ENCODE assay signal across 17 cellular contexts in genomic region chr4:970046-970745, GRCh38. TPM values are rescaled to one million over a fixed set of nuclear protein-coding genes. Genes with fewer than 3 reads are reported as not detected.
A peak's percentile ranks its signal among the peaks of the same experiment; 100 is the strongest.
DNase-seq lines count a peak whose midpoint lies in the region; ATAC-seq lines count a peak whose summit lies in the region.
"Had no signal": no experiment of that assay in that cellular context is flagged by ENCODE, and none has a peak within 500 bp of the region (broad histone marks: within the 10 kb centered on the region; RNA-seq: fewer than 3 reads in every experiment).

No MANE protein-coding gene starts in this region.

- H3K27ac Mint-ChIP-seq in activated T-cell treated with anti-CD3 and anti-CD28 coated beads, Interleukin-2, amount 50 U/mL, for 24 hours, result peak overlapping the region; percentile 2
- H3K27ac Mint-ChIP-seq in activated CD8-positive, alpha-beta memory T cell treated with anti-CD3 and anti-CD28 coated beads, Interleukin-2, amount 10 ng/mL, durations not matched to agents 7 days and 5 days, result peak overlapping the region; percentile 8
- H3K27ac Mint-ChIP-seq in effector memory CD8-positive, alpha-beta T cell, result peak overlapping the region; percentile 55 to 94

- H3K9me3 Mint-ChIP-seq in activated T-cell treated with anti-CD3 and anti-CD28 coated beads, Interleukin-2, amount 50 U/mL, for 24 hours, result no peaks in the 10 kb centered on the region
- H3K9me3 Mint-ChIP-seq in activated CD8-positive, alpha-beta memory T cell treated with anti-CD3 and anti-CD28 coated beads, Interleukin-2, amount 10 ng/mL, durations not matched to agents 7 days and 5 days (ENCODE audit: low read depth), result no peaks in the 10 kb centered on the region
- H3K9me3 Mint-ChIP-seq in effector memory CD8-positive, alpha-beta T cell, result no peaks in the 10 kb centered on the region

- H3K27me3 Mint-ChIP-seq in activated T-cell treated with anti-CD3 and anti-CD28 coated beads, Interleukin-2, amount 50 U/mL, for 24 hours, result no peaks in the 10 kb centered on the region
- H3K27me3 Mint-ChIP-seq in activated CD8-positive, alpha-beta memory T cell treated with anti-CD3 and anti-CD28 coated beads, Interleukin-2, amount 10 ng/mL, durations not matched to agents 7 days and 5 days, result no peaks in the 10 kb centered on the region
- no peaks in the 10 kb centered on the region for H3K27me3 Mint-ChIP-seq in effector memory CD8-positive, alpha-beta T cell

- peaks cover 16% of the 10 kb centered on the region for H3K4me1 Mint-ChIP-seq in activated T-cell treated with anti-CD3 and anti-CD28 coated beads, Interleukin-2, amount 50 U/mL, for 24 hours (ENCODE audit: low read depth)
- peaks cover 14% of the 10 kb centered on the region for H3K4me1 Mint-ChIP-seq in activated CD8-positive, alpha-beta memory T cell treated with anti-CD3 and anti-CD28 coated beads, Interleukin-2, amount 10 ng/mL, durations not matched to agents 7 days and 5 days
- peaks cover 16 to 23% of the 10 kb centered on the region in 2 donors for H3K4me1 Mint-ChIP-seq in effector memory CD8-positive, alpha-beta T cell (ENCODE audit: low read depth in 2 of 2)

- H3K4me3 Mint-ChIP-seq in activated T-cell treated with anti-CD3 and anti-CD28 coated beads, Interleukin-2, amount 50 U/mL, for 24 hours, result no peak overlapping the region
- H3K4me3 Mint-ChIP-seq in activated CD8-positive, alpha-beta memory T cell treated with anti-CD3 and anti-CD28 coated beads, Interleukin-2, amount 10 ng/mL, durations not matched to agents 7 days and 5 days, result no peak overlapping the region
- H3K4me3 Mint-ChIP-seq in effector memory CD8-positive, alpha-beta T cell, result peak overlapping the region; percentile 45 to 54

- DNase-seq in activated T-cell treated with anti-CD3 and anti-CD28 coated beads, Interleukin-2, amount 50 U/mL, for 24 hours, result no peak
- DNase-seq in activated T-cell treated with anti-CD3 and anti-CD28 coated beads for 4 hours (no peak), DMS 273 (lab: John Stamatoyannopoulos, UW; ENCODE audit: unreplicated experiment) (no peak)
- peak; percentile 51 for DNase-seq in activated CD8-positive, alpha-beta memory T cell treated with anti-CD3 and anti-CD28 coated beads, Interleukin-2, amount 10 ng/mL, durations not matched to agents 7 days and 5 days
- peak; percentile 74 to 79 (median 75) for DNase-seq in effector memory CD8-positive, alpha-beta T cell
- peak; percentile 10 to 29 for DNase-seq in stimulated activated CD8-positive, alpha-beta memory T cell treated with anti-CD3 and anti-CD28 coated beads, Interleukin-15, amount 100 ng/mL, for 4 hours (ENCODE audit: low read depth in 2 of 2)
- no peak for DNase-seq in activated effector memory CD4-positive, alpha-beta T cell treated with anti-CD3 and anti-CD28 coated beads, Interleukin-2, amount 50 U/mL, for 16 hours
- DNase-seq: activated CD4-positive, alpha-beta T cell treated with anti-CD3 and anti-CD28 coated beads, Interleukin-2, amount 50 U/mL, for 4 hours; activated effector memory CD4-positive, alpha-beta T cell treated with Interleukin-2 at 50 U/mL for 16 hours; cortex of kidney; DMS79; NCI-H1417; NCI-H2171 treated with DMSO at 0.1 percent for 48 hours; stimulated activated naive CD4-positive, alpha-beta T cell had no signal

- no peak for ATAC-seq in activated CD8-positive, alpha-beta memory T cell treated with anti-CD3 and anti-CD28 coated beads, Interleukin-2, amount 10 ng/mL, durations not matched to agents 7 days and 5 days
- ATAC-seq in effector memory CD8-positive, alpha-beta T cell (replicated peaks), result peak; percentile 68
- ATAC-seq in GM18868 (IDR thresholded peaks at IDR 0.05; ENCODE audit: unreplicated experiment), result no peak

- peaks cover 4% of the 10 kb centered on the region for H3K36me3 Mint-ChIP-seq in activated T-cell treated with anti-CD3 and anti-CD28 coated beads, Interleukin-2, amount 50 U/mL, for 24 hours (ENCODE audit: low read depth)
- no peaks in the 10 kb centered on the region for H3K36me3 Mint-ChIP-seq in activated CD8-positive, alpha-beta memory T cell treated with anti-CD3 and anti-CD28 coated beads, Interleukin-2, amount 10 ng/mL, durations not matched to agents 7 days and 5 days
- H3K36me3 Mint-ChIP-seq in effector memory CD8-positive, alpha-beta T cell (ENCODE audit: insufficient read depth), result peaks cover 24% of the 10 kb centered on the region

- CTCF ChIA-PET in activated CD8-positive, alpha-beta memory T cell treated with anti-CD3 and anti-CD28 coated beads, Interleukin-2, amount 10 ng/mL, durations not matched to agents 7 days and 5 days (lab: Charles Lee), result interaction anchor here (1.0 kb wide), 1 partner anchor 17 kb away, joined by 3 read pairs; the partner anchor contains the start of gene IDUA

RNA-seq across cellular contexts. Expression of gene DGKQ, which starts 3.2 kb away (rescaled TPM):
- 10 to 100 TPM; 22.9 to 27.6 TPM for total RNA-seq in activated CD8-positive, alpha-beta memory T cell treated with anti-CD3 and anti-CD28 coated beads, Interleukin-2, amount 10 ng/mL, durations not matched to agents 7 days and 5 days

RNA-seq across cellular contexts. Expression of gene IDUA, which starts 16.6 kb away (rescaled TPM):
- 10 to 100 TPM; 27.1 to 28.1 TPM for total RNA-seq in activated CD8-positive, alpha-beta memory T cell treated with anti-CD3 and anti-CD28 coated beads, Interleukin-2, amount 10 ng/mL, durations not matched to agents 7 days and 5 days

RNA-seq across cellular contexts. Expression of gene SLC26A1, which starts 23.0 kb away (rescaled TPM):
- not detected for total RNA-seq in activated CD8-positive, alpha-beta memory T cell treated with anti-CD3 and anti-CD28 coated beads, Interleukin-2, amount 10 ng/mL, durations not matched to agents 7 days and 5 days
- total RNA-seq: LHCN-M2, RPMI7951 had no signal

RNA-seq across cellular contexts. Expression of gene TMEM175, which starts 37.9 kb away (rescaled TPM):
- 10 to 100 TPM; 23.4 to 37.2 TPM for total RNA-seq in activated CD8-positive, alpha-beta memory T cell treated with anti-CD3 and anti-CD28 coated beads, Interleukin-2, amount 10 ng/mL, durations not matched to agents 7 days and 5 days

RNA-seq across cellular contexts. Expression of gene GAK, which starts 38.1 kb away (rescaled TPM):
- 100 to 1,000 TPM; 152 to 176 TPM for total RNA-seq in activated CD8-positive, alpha-beta memory T cell treated with anti-CD3 and anti-CD28 coated beads, Interleukin-2, amount 10 ng/mL, durations not matched to agents 7 days and 5 days

Comparison
In these comparisons a context has a peak if more than half of its experiments do, and no peak if none do; other contexts are left out.
1. DNase-seq: peak in activated CD8-positive, alpha-beta memory T cell treated with anti-CD3 and anti-CD28 coated beads, Interleukin-2, amount 10 ng/mL, durations not matched to agents 7 days and 5 days (single experiment), effector memory CD8-positive, alpha-beta T cell (3 of 3) and stimulated activated CD8-positive, alpha-beta memory T cell treated with anti-CD3 and anti-CD28 coated beads, Interleukin-15, amount 100 ng/mL, for 4 hours (2 of 2); none in activated T-cell treated with anti-CD3 and anti-CD28 coated beads, Interleukin-2, amount 50 U/mL, for 24 hours (single experiment), activated T-cell treated with anti-CD3 and anti-CD28 coated beads for 4 hours (single experiment), DMS 273 (single experiment) and activated effector memory CD4-positive, alpha-beta T cell treated with anti-CD3 and anti-CD28 coated beads, Interleukin-2, amount 50 U/mL, for 16 hours (single experiment).
2. H3K27ac Mint-ChIP-seq: peak in every context shown above with its lines; median percentile 74 in effector memory CD8-positive, alpha-beta T cell; 8 in activated CD8-positive, alpha-beta memory T cell treated with anti-CD3 and anti-CD28 coated beads, Interleukin-2, amount 10 ng/mL, durations not matched to agents 7 days and 5 days; 2 in activated T-cell treated with anti-CD3 and anti-CD28 coated beads, Interleukin-2, amount 50 U/mL, for 24 hours.
3. H3K4me3 Mint-ChIP-seq: peak in effector memory CD8-positive, alpha-beta T cell (2 of 2); none in activated T-cell treated with anti-CD3 and anti-CD28 coated beads, Interleukin-2, amount 50 U/mL, for 24 hours (single experiment) and activated CD8-positive, alpha-beta memory T cell treated with anti-CD3 and anti-CD28 coated beads, Interleukin-2, amount 10 ng/mL, durations not matched to agents 7 days and 5 days (single experiment).